Comparison of ENCODE assay signal across 18 cellular contexts in the genomic region with DNA sequence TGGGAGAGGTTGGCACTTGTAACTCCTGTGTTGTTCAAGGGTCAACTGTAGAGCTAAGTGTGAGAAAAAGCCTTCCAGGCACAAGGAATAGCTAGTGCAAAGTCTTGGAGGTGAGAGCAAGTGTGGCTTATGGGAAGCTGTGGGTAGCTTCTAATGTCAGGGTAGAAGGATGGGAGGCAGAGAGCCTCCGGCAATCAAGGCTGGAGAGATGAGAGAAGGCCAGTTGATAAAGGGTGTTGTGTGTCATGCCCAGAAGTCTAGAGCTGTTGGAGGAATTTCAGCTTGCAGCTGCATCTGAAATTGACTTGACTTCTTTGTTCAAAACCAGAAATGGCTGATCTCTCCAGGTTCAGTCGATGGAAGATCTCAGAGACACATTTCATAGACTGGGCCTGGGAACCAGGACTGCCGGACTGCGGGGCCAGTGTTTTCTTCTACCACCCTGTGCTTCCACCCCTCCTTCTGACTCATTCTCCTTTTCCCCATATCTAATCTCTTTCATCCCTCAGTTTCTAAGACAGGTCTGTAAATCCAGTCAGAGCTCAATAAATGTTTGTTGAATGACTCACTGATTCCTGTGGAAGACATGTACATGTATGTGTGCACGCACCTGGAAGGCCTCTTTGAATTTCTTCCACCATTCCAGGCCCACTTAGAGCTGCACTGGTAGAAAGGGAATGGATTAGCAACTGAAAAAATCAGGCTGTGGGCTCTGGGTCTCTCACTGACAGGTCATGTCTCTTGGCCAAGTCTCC.
DNase-seq lines count a peak whose midpoint lies in the region; ATAC-seq and TF ChIP-seq lines count a peak whose summit lies in the region.
"Had no signal": no experiment of that assay in that cellular context is flagged by ENCODE, and none has a peak within 500 bp of the region (broad histone marks: within the 10 kb centered on the region; RNA-seq: fewer than 3 reads in every experiment).

No MANE protein-coding gene starts in this region.

- peak; percentile 15 for ATAC-seq in stimulated activated naive CD8-positive, alpha-beta T cell treated with anti-CD3 and anti-CD28 coated beads, Interleukin-15, amount 100 ng/mL, for 72 hours
- ATAC-seq in stimulated activated naive CD8-positive, alpha-beta T cell treated with anti-CD3 and anti-CD28 coated beads, Interleukin-15, Interleukin-2, amounts not matched to agents 100 U/mL and 50 U/mL, for 24 hours: no peak
- ATAC-seq in mucosa of descending colon (peak; percentile 86), HG03135 (IDR thresholded peaks at IDR 0.05; ENCODE audit: unreplicated experiment) (no peak)
- ATAC-seq: activated T-helper 17 cell treated with anti-CD3 and anti-CD28 coated beads, Interleukin-2, amount 50 U/mL, for 72 hours had no signal

- H3K4me1 ChIP-seq in mucosa of descending colon (ENCODE audit: low read depth): no peaks in the 10 kb centered on the region
- H3K4me1 ChIP-seq: left ventricle myocardium inferior had no signal

- TF ChIP-seq CTCF in epithelial cell of esophagus (IDR thresholded peaks at IDR 0.05; ENCODE audit: insufficient read depth, low read depth, low read length, missing control alignments) (no peak), mucosa of descending colon (IDR thresholded peaks at IDR 0.05) (no peak)

- no peaks in the 10 kb centered on the region for H3K9me3 Mint-ChIP-seq in stimulated activated naive CD8-positive, alpha-beta T cell treated with anti-CD3 and anti-CD28 coated beads, Interleukin-15, amount 100 ng/mL, for 72 hours
- H3K9me3 Mint-ChIP-seq: activated B cell treated with CpG ODN at 0.5 μM for 24 hours; activated T-helper 17 cell treated with anti-CD3 and anti-CD28 coated beads, Interleukin-2, amount 50 U/mL, for 72 hours; central memory CD8-positive, alpha-beta T cell had no signal

- H3K4me1 Mint-ChIP-seq in stimulated activated naive CD8-positive, alpha-beta T cell treated with anti-CD3 and anti-CD28 coated beads, Interleukin-15, amount 100 ng/mL, for 72 hours: no peaks in the 10 kb centered on the region
- H3K4me1 Mint-ChIP-seq: activated B cell treated with CpG ODN at 0.5 μM for 24 hours; activated T-helper 17 cell treated with anti-CD3 and anti-CD28 coated beads, Interleukin-2, amount 50 U/mL, for 72 hours; central memory CD8-positive, alpha-beta T cell had no signal

- H3K27ac Mint-ChIP-seq in stimulated activated naive CD8-positive, alpha-beta T cell treated with anti-CD3 and anti-CD28 coated beads, Interleukin-15, amount 100 ng/mL, for 72 hours: no peak overlapping the region
- H3K27ac Mint-ChIP-seq: activated B cell treated with CpG ODN at 0.5 μM for 24 hours; activated T-helper 17 cell treated with anti-CD3 and anti-CD28 coated beads, Interleukin-2, amount 50 U/mL, for 72 hours had no signal

- no peak for DNase-seq in stimulated activated naive CD8-positive, alpha-beta T cell treated with anti-CD3 and anti-CD28 coated beads, Interleukin-15, amount 100 ng/mL, for 72 hours
- DNase-seq in stimulated activated naive CD8-positive, alpha-beta T cell treated with anti-CD3 and anti-CD28 coated beads, Interleukin-15, Interleukin-2, amounts not matched to agents 100 U/mL and 50 U/mL, for 24 hours: no peak
- DNase-seq in epithelial cell of esophagus (ENCODE audit: low read depth) (peak; percentile 80), mucosa of descending colon (no peak), D341Med (ENCODE audit: low spot score) (no peak), NCI-H748 treated with DMSO at 0.1 percent for 48 hours (lab: John Stamatoyannopoulos, UW) (no peak)
- DNase-seq in activated CD4-positive, CD25-positive, alpha-beta regulatory T cell treated with anti-CD3 and anti-CD28 coated beads, Interleukin-2, amount 50 U/mL, for 72 hours: no peak
- DNase-seq: activated B cell treated with CpG ODN at 0.5 μM for 24 hours; C1 segment of cervical spinal cord; effector memory CD4-positive, alpha-beta T cell; left ventricle myocardium inferior; SIG-M5; stimulated activated CD4-positive, alpha-beta T cell treated with anti-CD3 and anti-CD28 coated beads, Interleukin-4, amount 100 ng/mL, for 4 hours; stimulated activated CD8-positive, alpha-beta memory T cell treated with anti-CD3 and anti-CD28 coated beads, Interleukin-4, amount 100 ng/mL, for 48 hours had no signal

- H3K4me3 Mint-ChIP-seq in stimulated activated naive CD8-positive, alpha-beta T cell treated with anti-CD3 and anti-CD28 coated beads, Interleukin-15, amount 100 ng/mL, for 72 hours: no peak overlapping the region
- H3K4me3 Mint-ChIP-seq: activated B cell treated with CpG ODN at 0.5 μM for 24 hours; activated T-helper 17 cell treated with anti-CD3 and anti-CD28 coated beads, Interleukin-2, amount 50 U/mL, for 72 hours; central memory CD8-positive, alpha-beta T cell had no signal

- intact Hi-C loops in mucosa of descending colon (cut with DNase I, micrococcal nuclease): no loop called here

- no peaks in the 10 kb centered on the region for H3K36me3 ChIP-seq in mucosa of descending colon (ENCODE audit: low read depth)
- H3K36me3 ChIP-seq: left ventricle myocardium inferior had no signal

- H3K4me3 ChIP-seq in epithelial cell of esophagus (ENCODE audit: low read length) (no peak overlapping the region), mucosa of descending colon (no peak overlapping the region)
- H3K4me3 ChIP-seq: left ventricle myocardium inferior, skin epidermis had no signal

- no peaks in the 10 kb centered on the region for H3K9me3 ChIP-seq in mucosa of descending colon
- H3K9me3 ChIP-seq: left ventricle myocardium inferior had no signal

- peaks cover 7% of the 10 kb centered on the region for H3K27me3 Mint-ChIP-seq in stimulated activated naive CD8-positive, alpha-beta T cell treated with anti-CD3 and anti-CD28 coated beads, Interleukin-15, amount 100 ng/mL, for 72 hours
- H3K27me3 Mint-ChIP-seq: activated B cell treated with CpG ODN at 0.5 μM for 24 hours; activated T-helper 17 cell treated with anti-CD3 and anti-CD28 coated beads, Interleukin-2, amount 50 U/mL, for 72 hours; central memory CD8-positive, alpha-beta T cell had no signal

Comparison
In these comparisons a context has a peak if more than half of its experiments do, and no peak if none do; other contexts are left out.
1. ATAC-seq: peak in stimulated activated naive CD8-positive, alpha-beta T cell treated with anti-CD3 and anti-CD28 coated beads, Interleukin-15, amount 100 ng/mL, for 72 hours (single experiment) and mucosa of descending colon (single experiment); none in stimulated activated naive CD8-positive, alpha-beta T cell treated with anti-CD3 and anti-CD28 coated beads, Interleukin-15, Interleukin-2, amounts not matched to agents 100 U/mL and 50 U/mL, for 24 hours (single experiment) and HG03135 (single experiment).